Comparison of ENCODE assay signal across 8 cellular contexts in genomic region chr13:23510979-23511735, GRCh38. TPM values are rescaled to one million over a fixed set of nuclear protein-coding genes. Genes with fewer than 3 reads are reported as not detected.
A peak's percentile ranks its signal among the peaks of the same experiment; 100 is the strongest.
DNase-seq lines count a peak whose midpoint lies in the region; ATAC-seq and TF ChIP-seq lines count a peak whose summit lies in the region.

No MANE protein-coding gene starts in this region.

- TF ChIP-seq CTCF in lower lobe of right lung (IDR thresholded peaks at IDR 0.05), result peak; percentile 14

- ATAC-seq in lower lobe of right lung (peak in 1 of 2 donors; percentile 39), GM21737 (IDR thresholded peaks at IDR 0.05; ENCODE audit: unreplicated experiment) (no peak), HG03159 (IDR thresholded peaks at IDR 0.05; ENCODE audit: unreplicated experiment) (no peak), HG02938 (IDR thresholded peaks at IDR 0.05; ENCODE audit: unreplicated experiment) (no peak)

- H3K9me3 ChIP-seq in lower lobe of right lung, result no peaks in the 10 kb centered on the region

- intact Hi-C loops in lower lobe of right lung (cut with DNase I), result no loop called here

- DNase-seq in DMS 273 (lab: John Stamatoyannopoulos, UW; ENCODE audit: unreplicated experiment) (peak; percentile 46), astrocyte of the hippocampus (ENCODE audit: low read depth, low spot score) (peak; percentile 63), lower lobe of right lung (no peak), NCI-H446 (lab: John Stamatoyannopoulos, UW) (no peak)

- TF ChIP-seq RAD21 in Ishikawa (IDR thresholded peaks at IDR 0.05; ENCODE audit: low read depth), result peak; percentile 7; the same call in 1 of the 2 replicates

- H3K36me3 ChIP-seq in lower lobe of right lung, result no peaks in the 10 kb centered on the region

- no peaks in the 10 kb centered on the region for H3K27me3 ChIP-seq in lower lobe of right lung (ENCODE audit: low read depth)

- no peaks in the 10 kb centered on the region for H3K4me1 ChIP-seq in lower lobe of right lung

- H3K4me3 ChIP-seq in lower lobe of right lung, result no peak overlapping the region

- no peak overlapping the region for H3K27ac ChIP-seq in lower lobe of right lung

- TF ChIP-seq EP300 in Ishikawa (IDR thresholded peaks at IDR 0.05; ENCODE audit: borderline replicate concordance), result no peak

TF ChIP-seq in Ishikawa, 13 proteins besides CTCF, POLR2A, EP300 and RAD21:
- TF ChIP-seq REST (IDR thresholded peaks at IDR 0.05; ENCODE audit: low read depth) (no peak), ZBTB7A (IDR thresholded peaks at IDR 0.05; ENCODE audit: low read depth) (no peak), YY1 (IDR thresholded peaks at IDR 0.05; ENCODE audit: low read depth) (no peak), NFIC (IDR thresholded peaks at IDR 0.05) (no peak), TCF12 (IDR thresholded peaks at IDR 0.05; ENCODE audit: low read depth) (no peak), FOXM1 (IDR thresholded peaks at IDR 0.05; ENCODE audit: borderline replicate concordance, low read depth) (no peak), USF1 (IDR thresholded peaks at IDR 0.05) (no peak), MAX (IDR thresholded peaks at IDR 0.05) (no peak)

RNA-seq across cellular contexts. Expression of gene TNFRSF19, which starts 59.1 kb away (rescaled TPM):
- total RNA-seq in lower lobe of right lung, result 21.1 TPM

Comparison
In these comparisons a context has a peak if more than half of its experiments do, and no peak if none do; other contexts are left out.
1. DNase-seq: peak in DMS 273 (single experiment) and astrocyte of the hippocampus (single experiment); none in lower lobe of right lung (single experiment) and NCI-H446 (0 of 2).